ENCODE assay signal across 29 cellular contexts in genomic region chr11:94011478-94011877, GRCh38. TPM values are rescaled to one million over a fixed set of nuclear protein-coding genes. Genes with fewer than 3 reads are reported as not detected.
"Had no signal": no experiment of that assay in that cellular context is flagged by ENCODE, and none has a peak within 500 bp of the region (broad histone marks: within the 10 kb centered on the region; RNA-seq: fewer than 3 reads in every experiment).

No MANE protein-coding gene starts in this region.

- H3K27ac Mint-ChIP-seq: activated CD4-positive, alpha-beta memory T cell treated with anti-CD3 and anti-CD28 coated beads for 36 hours; activated CD4-positive, alpha-beta T cell treated with anti-CD3 and anti-CD28 coated beads, Interleukin-2, amount 10 ng/mL, durations not matched to agents 7 days and 5 days; activated naive CD4-positive, alpha-beta T cell treated with anti-CD3 and anti-CD28 coated beads, Interleukin-2, amount 50 U/mL, for 72 hours; activated naive CD8-positive, alpha-beta T cell treated with anti-CD3 and anti-CD28 coated beads, Interleukin-2, amount 50 U/mL, for 24 hours; brain; T-cell had no signal

- DNase-seq: activated CD4-positive, alpha-beta memory T cell treated with anti-CD3 and anti-CD28 coated beads for 36 hours; activated CD4-positive, alpha-beta T cell treated with anti-CD3 and anti-CD28 coated beads, Interleukin-2, amount 10 ng/mL, durations not matched to agents 7 days and 5 days; activated CD4-positive, CD25-positive, alpha-beta regulatory T cell; activated CD8-positive, alpha-beta memory T cell treated with anti-CD3 and anti-CD28 coated beads for 24 hours; activated effector memory CD4-positive, alpha-beta T cell treated with anti-CD3 and anti-CD28 coated beads, Interleukin-2, amount 50 U/mL, for 16 hours; activated naive CD4-positive, alpha-beta T cell treated with Interleukin-2 at 50 U/mL for 16 hours; activated naive CD8-positive, alpha-beta T cell treated with anti-CD3 and anti-CD28 coated beads, Interleukin-2, amount 50 U/mL, for 24 hours; activated T-cell treated with anti-CD3 and anti-CD28 coated beads, Interleukin-2, amount 50 U/mL, for 4 hours; amniotic stem cell; cerebellar nuclear complex; KG1; NCI-H1092 treated with DMSO at 0.1 percent for 48 hours; NCI-H1417 treated with DMSO at 0.1 percent for 48 hours; NCI-H1694; NCI-H2029; NCI-H2107; NCI-H510A treated with DMSO at 0.1 percent for 48 hours; NCI-H69; NK-92 treated with Interleukin-12 subunit alpha and Interleukin-12 subunit beta, amount 100 ng/mL, for 24 hours; OCI-M1; SIG-M5; T-cell; T-helper 2 cell; T1000 had no signal

- H3K4me3 Mint-ChIP-seq: activated CD4-positive, alpha-beta memory T cell treated with anti-CD3 and anti-CD28 coated beads for 36 hours; activated CD4-positive, alpha-beta T cell treated with anti-CD3 and anti-CD28 coated beads, Interleukin-2, amount 10 ng/mL, durations not matched to agents 7 days and 5 days; activated naive CD8-positive, alpha-beta T cell treated with anti-CD3 and anti-CD28 coated beads, Interleukin-2, amount 50 U/mL, for 24 hours; activated T-cell treated with anti-CD3 and anti-CD28 coated beads, Interleukin-2, amount 50 U/mL, for 4 hours; brain; T-cell had no signal

- H3K4me1 Mint-ChIP-seq: activated CD4-positive, alpha-beta T cell treated with anti-CD3 and anti-CD28 coated beads, Interleukin-2, amount 10 ng/mL, durations not matched to agents 7 days and 5 days; activated naive CD8-positive, alpha-beta T cell treated with anti-CD3 and anti-CD28 coated beads, Interleukin-2, amount 50 U/mL, for 24 hours; brain; T-cell had no signal

- H3K36me3 Mint-ChIP-seq: activated CD4-positive, alpha-beta memory T cell treated with anti-CD3 and anti-CD28 coated beads for 36 hours; activated naive CD4-positive, alpha-beta T cell treated with anti-CD3 and anti-CD28 coated beads, Interleukin-2, amount 50 U/mL, for 72 hours; brain; T-cell had no signal

- ATAC-seq: activated naive CD4-positive, alpha-beta T cell treated with anti-CD3 and anti-CD28 coated beads, Interleukin-2, amount 50 U/mL, for 72 hours; activated naive CD8-positive, alpha-beta T cell treated with anti-CD3 and anti-CD28 coated beads, Interleukin-2, amount 50 U/mL, for 24 hours; activated T-cell treated with anti-CD3 and anti-CD28 coated beads, Interleukin-2, amount 50 U/mL, for 4 hours; T-cell had no signal

- H3K27me3 Mint-ChIP-seq: activated CD4-positive, alpha-beta T cell treated with anti-CD3 and anti-CD28 coated beads, Interleukin-2, amount 10 ng/mL, durations not matched to agents 7 days and 5 days had no signal

RNA-seq across cellular contexts. Expression of gene HEPHL1, which starts 9.7 kb away (rescaled TPM):
- total RNA-seq: activated CD4-positive, alpha-beta memory T cell treated with anti-CD3 and anti-CD28 coated beads for 36 hours; activated CD4-positive, alpha-beta T cell treated with anti-CD3 and anti-CD28 coated beads, Interleukin-2, amount 10 ng/mL, durations not matched to agents 7 days and 5 days; activated naive CD4-positive, alpha-beta T cell treated with anti-CD3 and anti-CD28 coated beads, Interleukin-2, amount 50 U/mL, for 72 hours; activated T-cell treated with anti-CD3 and anti-CD28 coated beads, Interleukin-2, amount 50 U/mL, for 4 hours; astrocyte; cardiac septum; LHCN-M2; T-cell had no signal
